8 cellular contexts compared by ENCODE assay signal in the genomic region with DNA sequence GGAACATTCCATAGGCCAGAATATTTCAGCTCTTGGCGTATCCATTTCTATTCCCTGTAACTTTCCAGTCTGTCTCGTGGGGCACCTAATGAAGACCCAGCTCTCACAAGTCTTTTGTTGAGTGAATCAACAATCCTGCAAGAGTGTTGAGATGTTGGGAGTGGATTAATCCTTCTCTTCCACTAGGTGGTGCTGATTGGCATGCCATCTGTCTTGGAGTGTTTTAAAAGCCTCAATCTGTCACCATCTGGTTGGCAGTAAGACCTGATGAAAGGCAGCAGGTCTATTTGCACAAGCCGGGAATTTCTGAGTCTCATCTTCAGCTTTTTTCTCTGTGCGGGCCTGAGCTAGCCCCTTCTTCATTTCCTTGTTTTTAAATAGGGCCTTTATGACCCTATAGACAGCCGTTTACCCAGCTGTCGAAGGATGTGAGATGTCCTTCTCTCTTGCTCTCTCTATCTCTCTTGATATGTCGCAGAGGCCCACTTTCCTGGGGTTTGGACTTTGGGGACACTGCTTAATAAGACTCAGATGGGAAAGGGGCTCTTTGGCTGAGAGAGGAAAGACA.
DNase-seq lines count a peak whose midpoint lies in the region; ATAC-seq, FAIRE-seq and TF ChIP-seq lines count a peak whose summit lies in the region.

No MANE protein-coding gene starts in this region.

- POLR2A ChIA-PET in HEK293T (lab: Yijun Ruan, JAX): no interaction called here

- H3K27ac ChIP-seq in testis: no peak overlapping the region

- no peaks in the 10 kb centered on the region for H3K9me3 ChIP-seq in testis

- H3K4me1 ChIP-seq in testis: no peaks in the 10 kb centered on the region

- intact Hi-C loops in testis (cut with DNase I; ENCODE audit: low total_unique reads): no loop called here

- CTCF ChIA-PET in HEK293T (lab: Yijun Ruan, JAX): interaction anchor here (0.5 kb wide), 1 partner anchor 26 kb away, joined by 4 read pairs; no protein-coding TSS in a partner anchor

- H3K4me3 ChIP-seq in bronchial epithelial cell (ENCODE audit: low read depth, low read length) (no peak overlapping the region), testis (no peak overlapping the region)

- peak; percentile 98 for ATAC-seq in left lobe of liver
- no peak for ATAC-seq in GM21786 (IDR thresholded peaks at IDR 0.05; ENCODE audit: unreplicated experiment)

- TF ChIP-seq CTCF in bronchial epithelial cell (IDR thresholded peaks at IDR 0.05; ENCODE audit: insufficient read depth, low read length, severe bottlenecking) (peak; percentile 63), testis (IDR thresholded peaks at IDR 0.05) (peak in 1 of 3 experiments; percentile 40)

- FAIRE-seq in bronchial epithelial cell (lab: Jason Lieb, UNC): no peak

- 79 to 81% methylated on average over 7 of the region's 7 CpGs for WGBS in testis, 2 donors

- H3K27me3 ChIP-seq in bronchial epithelial cell (ENCODE audit: control insufficient read depth, insufficient read depth, low read length) (no peaks in the 10 kb centered on the region), testis (no peaks in the 10 kb centered on the region)

- DNase-seq in stimulated activated CD4-positive, alpha-beta T cell treated with anti-CD3 and anti-CD28 coated beads, Interleukin-4, amount 100 ng/mL, for 24 hours: peak; percentile 17
- DNase-seq in stimulated activated CD4-positive, alpha-beta T cell treated with anti-CD3 and anti-CD28 coated beads, Interleukin-4, amount 100 ng/mL, for 1 hour: no peak
- peak; percentile 36 for DNase-seq in HEK293T (ENCODE audit: extremely low spot score)
- DNase-seq in NCI-H2171 treated with DMSO at 0.1 percent for 48 hours (lab: John Stamatoyannopoulos, UW): peak; percentile 72
- DNase-seq in bronchial epithelial cell (ENCODE audit: low read depth): peak; percentile 38
- no peak for DNase-seq in left lobe of liver (ENCODE audit: low spot score)
- DNase-seq in testis: no peak

- no peak for TF ChIP-seq POLR2A in testis (IDR thresholded peaks at IDR 0.05)

- H3K36me3 ChIP-seq in bronchial epithelial cell (ENCODE audit: control insufficient read depth, insufficient read depth, low read length) (no peaks in the 10 kb centered on the region), testis (ENCODE audit: low read depth, missing control alignments) (no peaks in the 10 kb centered on the region)

TF ChIP-seq in HEK293T, 16 proteins besides CTCF, POLR2A, EP300 and RAD21:
- no peak for TF ChIP-seq LEF1 (IDR thresholded peaks at IDR 0.05; ENCODE audit: borderline replicate concordance)
- TF ChIP-seq, protein P1, sequence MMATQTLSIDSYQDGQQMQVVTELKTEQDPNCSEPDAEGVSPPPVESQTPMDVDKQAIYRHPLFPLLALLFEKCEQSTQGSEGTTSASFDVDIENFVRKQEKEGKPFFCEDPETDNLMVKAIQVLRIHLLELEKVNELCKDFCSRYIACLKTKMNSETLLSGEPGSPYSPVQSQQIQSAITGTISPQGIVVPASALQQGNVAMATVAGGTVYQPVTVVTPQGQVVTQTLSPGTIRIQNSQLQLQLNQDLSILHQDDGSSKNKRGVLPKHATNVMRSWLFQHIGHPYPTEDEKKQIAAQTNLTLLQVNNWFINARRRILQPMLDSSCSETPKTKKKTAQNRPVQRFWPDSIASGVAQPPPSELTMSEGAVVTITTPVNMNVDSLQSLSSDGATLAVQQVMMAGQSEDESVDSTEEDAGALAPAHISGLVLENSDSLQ (IDR thresholded peaks at IDR 0.05): peak; percentile 75

Comparison
In these comparisons a context has a peak if more than half of its experiments do, and no peak if none do; other contexts are left out.
1. DNase-seq: peak in stimulated activated CD4-positive, alpha-beta T cell treated with anti-CD3 and anti-CD28 coated beads, Interleukin-4, amount 100 ng/mL, for 24 hours (single experiment), HEK293T (single experiment), NCI-H2171 treated with DMSO at 0.1 percent for 48 hours (single experiment) and bronchial epithelial cell (single experiment); none in stimulated activated CD4-positive, alpha-beta T cell treated with anti-CD3 and anti-CD28 coated beads, Interleukin-4, amount 100 ng/mL, for 1 hour (single experiment), left lobe of liver (single experiment) and testis (single experiment).